Comparison of ENCODE assay signal across 8 cellular contexts in the genomic region with DNA sequence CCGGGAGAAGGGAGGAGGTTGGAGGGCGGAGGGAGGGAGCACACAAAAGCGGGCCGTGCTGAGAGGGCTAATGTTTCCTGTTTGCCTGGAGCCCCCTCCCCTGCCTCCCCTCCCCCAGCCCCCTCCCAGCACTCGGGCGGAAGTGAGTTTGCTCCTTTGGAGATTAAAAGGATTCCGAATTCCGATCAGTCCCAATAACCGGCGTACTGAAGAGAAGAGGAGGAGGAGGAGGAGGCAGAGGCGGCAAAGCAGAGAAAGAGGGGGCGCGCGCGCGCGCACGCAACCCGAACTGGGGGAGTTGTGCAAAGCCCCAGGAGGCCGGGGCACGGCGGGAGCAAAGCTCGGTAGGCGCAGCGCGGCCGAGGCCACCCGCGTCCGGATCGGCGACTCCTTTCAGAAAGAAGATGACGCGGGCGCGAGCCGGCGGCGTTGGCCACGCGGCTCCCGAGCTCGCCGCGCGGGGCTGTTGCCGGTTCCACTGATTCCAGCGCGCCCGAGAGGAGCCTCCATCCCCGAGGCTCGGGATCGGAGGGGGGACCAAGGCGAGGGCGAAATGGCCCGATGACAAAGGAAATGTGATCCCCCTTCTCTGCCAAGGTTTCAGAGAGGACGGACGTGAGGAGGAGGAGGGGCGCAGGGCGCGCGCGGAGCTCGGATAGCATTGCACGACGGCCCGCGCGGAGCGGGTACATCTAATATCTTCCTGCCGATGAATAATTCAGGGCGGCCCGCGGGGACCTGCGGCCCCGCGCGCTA. TPM values are rescaled to one million over a fixed set of nuclear protein-coding genes. Genes with fewer than 3 reads are reported as not detected.
A peak's percentile ranks its signal among the peaks of the same experiment; 100 is the strongest.
DNase-seq lines count a peak whose midpoint lies in the region; ATAC-seq and TF ChIP-seq lines count a peak whose summit lies in the region.

No MANE protein-coding gene starts in this region.

- POLR2A ChIA-PET in naive thymus-derived CD8-positive, alpha-beta T cell (lab: Charles Lee): no interaction called here

- H3K4me3 Mint-ChIP-seq in naive thymus-derived CD8-positive, alpha-beta T cell: peak overlapping the region; percentile 64 to 82 (median 70)

- peaks cover 1 to 30% (median 17%) of the 10 kb centered on the region in 4 donors for H3K4me1 Mint-ChIP-seq in naive thymus-derived CD8-positive, alpha-beta T cell

- H3K27me3 Mint-ChIP-seq in naive thymus-derived CD8-positive, alpha-beta T cell: peaks cover 19 to 42% (median 27%) of the 10 kb centered on the region in 5 donors

- H3K9me3 Mint-ChIP-seq in naive thymus-derived CD8-positive, alpha-beta T cell: peaks cover 0 to under 1% (median 0%) of the 10 kb centered on the region in 9 donors

- no peaks in the 10 kb centered on the region for H3K36me3 Mint-ChIP-seq in naive thymus-derived CD8-positive, alpha-beta T cell

- no peak for ATAC-seq in naive thymus-derived CD8-positive, alpha-beta T cell
- ATAC-seq in GM21737 (IDR thresholded peaks at IDR 0.05; ENCODE audit: unreplicated experiment): no peak
- ATAC-seq in GM21515 (IDR thresholded peaks at IDR 0.05; ENCODE audit: unreplicated experiment): no peak
- no peak for ATAC-seq in GM18907 (IDR thresholded peaks at IDR 0.05; ENCODE audit: unreplicated experiment)

- peak; percentile 34 for DNase-seq in activated CD4-positive, alpha-beta T cell treated with anti-CD3 and anti-CD28 coated beads for 48 hours
- no peak for DNase-seq in activated CD4-positive, alpha-beta T cell treated with anti-CD3 and anti-CD28 coated beads for 1 hour
- DNase-seq in RPMI7951 (ENCODE audit: low read depth): peak; percentile 7
- DNase-seq in epithelial cell of esophagus (ENCODE audit: low read depth): peak; percentile 16
- DNase-seq in naive thymus-derived CD8-positive, alpha-beta T cell: no peak

- no peak overlapping the region for H3K4me3 ChIP-seq in epithelial cell of esophagus (ENCODE audit: low read length)

- no peak for TF ChIP-seq CTCF in epithelial cell of esophagus (IDR thresholded peaks at IDR 0.05; ENCODE audit: insufficient read depth, low read depth, low read length, missing control alignments)

- H3K27ac Mint-ChIP-seq in naive thymus-derived CD8-positive, alpha-beta T cell: no peak overlapping the region

RNA-seq across cellular contexts. Expression of gene TRIM71, which starts 1.2 kb away (rescaled TPM):
- not detected in 2 replicates for total RNA-seq in RPMI7951 (2014; rRNA removed; shearing (Covaris generic))
- total RNA-seq in naive thymus-derived CD8-positive, alpha-beta T cell: not detected
- not detected for polyA plus RNA-seq in naive thymus-derived CD8-positive, alpha-beta T cell

Comparison
In these comparisons a context has a peak if more than half of its experiments do, and no peak if none do; other contexts are left out.
1. DNase-seq: peak in activated CD4-positive, alpha-beta T cell treated with anti-CD3 and anti-CD28 coated beads for 48 hours (single experiment), RPMI7951 (single experiment) and epithelial cell of esophagus (single experiment); none in activated CD4-positive, alpha-beta T cell treated with anti-CD3 and anti-CD28 coated beads for 1 hour (single experiment) and naive thymus-derived CD8-positive, alpha-beta T cell (0 of 10).